Comparison of ENCODE assay signal across 1 cellular context in the genomic region with DNA sequence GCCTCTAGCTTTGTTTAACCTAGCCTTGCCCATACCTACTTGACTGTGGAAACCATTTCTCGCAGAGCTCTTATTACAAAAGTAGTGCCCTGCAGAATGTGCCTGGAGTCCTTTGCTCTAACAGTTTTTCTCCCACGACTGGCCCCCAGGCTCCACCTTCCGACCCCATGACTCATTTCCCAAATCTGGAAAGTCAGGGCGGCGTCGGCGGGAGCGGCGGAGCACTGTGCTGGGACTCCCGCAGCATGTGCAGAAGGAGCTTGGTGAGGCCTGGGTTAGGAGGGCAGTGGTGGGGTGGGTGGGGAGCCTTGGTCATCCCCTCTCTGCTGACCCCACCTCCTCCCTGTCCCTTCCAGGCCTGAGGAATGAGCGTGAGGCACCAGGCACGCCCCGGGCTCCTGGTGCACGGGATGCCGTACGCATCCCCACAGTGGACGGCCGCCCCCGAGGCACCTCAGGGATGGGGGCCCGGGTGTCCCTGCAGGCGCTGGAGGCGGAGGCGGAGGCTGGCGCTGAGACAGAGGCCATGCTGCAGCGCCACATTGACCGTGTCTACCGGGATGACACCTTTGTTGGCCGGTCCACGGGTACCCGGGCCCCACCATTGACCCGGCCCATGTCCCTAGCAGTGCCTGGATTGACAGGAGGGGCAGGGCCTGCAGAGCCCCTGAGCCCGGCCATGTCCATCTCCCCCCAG.
A peak's percentile ranks its signal among the peaks of the same experiment; 100 is the strongest.
TF ChIP-seq lines count a peak whose summit lies in the region.

No MANE protein-coding gene starts in this region.

TF ChIP-seq in K562, 482 proteins besides CTCF, POLR2A, EP300 and RAD21 (continued from another document):
- TF ChIP-seq, protein P1, sequence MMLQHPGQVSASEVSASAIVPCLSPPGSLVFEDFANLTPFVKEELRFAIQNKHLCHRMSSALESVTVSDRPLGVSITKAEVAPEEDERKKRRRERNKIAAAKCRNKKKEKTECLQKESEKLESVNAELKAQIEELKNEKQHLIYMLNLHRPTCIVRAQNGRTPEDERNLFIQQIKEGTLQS (IDR thresholded peaks at IDR 0.05), result peak; percentile 71
- TF ChIP-seq, protein P1 (CRISPR knock-in tag; conservative IDR thresholded peaks at IDR 0.05), result no peak
- TF ChIP-seq, protein P2, sequence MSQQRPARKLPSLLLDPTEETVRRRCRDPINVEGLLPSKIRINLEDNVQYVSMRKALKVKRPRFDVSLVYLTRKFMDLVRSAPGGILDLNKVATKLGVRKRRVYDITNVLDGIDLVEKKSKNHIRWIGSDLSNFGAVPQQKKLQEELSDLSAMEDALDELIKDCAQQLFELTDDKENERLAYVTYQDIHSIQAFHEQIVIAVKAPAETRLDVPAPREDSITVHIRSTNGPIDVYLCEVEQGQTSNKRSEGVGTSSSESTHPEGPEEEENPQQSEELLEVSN (IDR thresholded peaks at IDR 0.05; ENCODE audit: borderline replicate concordance in 1 of 2, extremely low read depth in 1 of 2, insufficient read depth in 1 of 2, insufficient read length in 1 of 2, low read depth in 1 of 2, low read length in 1 of 2, poor library complexity in 1 of 2, severe bottlenecking in 1 of 2), result peak in 1 of 2 experiments; percentile 65
- TF ChIP-seq MECOM (CRISPR knock-in tag; IDR thresholded peaks at IDR 0.05) (no peak), C11orf30 (IDR thresholded peaks at IDR 0.05; ENCODE audit: low read depth) (no peak), ETV1 (tag; conservative IDR thresholded peaks at IDR 0.05; ENCODE audit: low read depth) (no peak), ZNF696 (CRISPR knock-in tag; conservative IDR thresholded peaks at IDR 0.05) (no peak), SIRT6 (IDR thresholded peaks at IDR 0.05; ENCODE audit: low read depth, low read length) (no peak), ZNF644 (tag; IDR thresholded peaks at IDR 0.05; ENCODE audit: low read depth) (no peak), NR2F6 (CRISPR knock-in tag; IDR thresholded peaks at IDR 0.05) (no peak), NBN (IDR thresholded peaks at IDR 0.05; ENCODE audit: low read depth) (no peak), ZNF354B (CRISPR knock-in tag; IDR thresholded peaks at IDR 0.05) (no peak), BHLHE40 (IDR thresholded peaks at IDR 0.05; ENCODE audit: low read length) (no peak), PURB (CRISPR knock-in tag; IDR thresholded peaks at IDR 0.05; ENCODE audit: low read depth) (no peak), TBL1XR1 (IDR thresholded peaks at IDR 0.05; ENCODE audit: low read length in 2 of 2) (0 out of 4 replicates have a peak, but pooled peaks of 1 of the 2 experiments have one; percentile 19), CHD1 (IDR thresholded peaks at IDR 0.05; ENCODE audit: low read length) (no peak), NR2C2 (CRISPR knock-in tag; IDR thresholded peaks at IDR 0.05) (no peak), NR2C2 (tag; IDR thresholded peaks at IDR 0.05) (no peak), SNRNP70 (optimal IDR thresholded peaks at IDR 0.05; ENCODE audit: low read depth, low read length) (no peak), MEF2D (tag; conservative IDR thresholded peaks at IDR 0.05; ENCODE audit: low read depth) (no peak), TAF1 (IDR thresholded peaks at IDR 0.05; ENCODE audit: control insufficient read depth, extremely low read depth, insufficient read depth, low read length, severe bottlenecking) (no peak), ZNF76 (CRISPR knock-in tag; IDR thresholded peaks at IDR 0.05; ENCODE audit: borderline replicate concordance) (no peak)
- TF ChIP-seq, protein P3, sequence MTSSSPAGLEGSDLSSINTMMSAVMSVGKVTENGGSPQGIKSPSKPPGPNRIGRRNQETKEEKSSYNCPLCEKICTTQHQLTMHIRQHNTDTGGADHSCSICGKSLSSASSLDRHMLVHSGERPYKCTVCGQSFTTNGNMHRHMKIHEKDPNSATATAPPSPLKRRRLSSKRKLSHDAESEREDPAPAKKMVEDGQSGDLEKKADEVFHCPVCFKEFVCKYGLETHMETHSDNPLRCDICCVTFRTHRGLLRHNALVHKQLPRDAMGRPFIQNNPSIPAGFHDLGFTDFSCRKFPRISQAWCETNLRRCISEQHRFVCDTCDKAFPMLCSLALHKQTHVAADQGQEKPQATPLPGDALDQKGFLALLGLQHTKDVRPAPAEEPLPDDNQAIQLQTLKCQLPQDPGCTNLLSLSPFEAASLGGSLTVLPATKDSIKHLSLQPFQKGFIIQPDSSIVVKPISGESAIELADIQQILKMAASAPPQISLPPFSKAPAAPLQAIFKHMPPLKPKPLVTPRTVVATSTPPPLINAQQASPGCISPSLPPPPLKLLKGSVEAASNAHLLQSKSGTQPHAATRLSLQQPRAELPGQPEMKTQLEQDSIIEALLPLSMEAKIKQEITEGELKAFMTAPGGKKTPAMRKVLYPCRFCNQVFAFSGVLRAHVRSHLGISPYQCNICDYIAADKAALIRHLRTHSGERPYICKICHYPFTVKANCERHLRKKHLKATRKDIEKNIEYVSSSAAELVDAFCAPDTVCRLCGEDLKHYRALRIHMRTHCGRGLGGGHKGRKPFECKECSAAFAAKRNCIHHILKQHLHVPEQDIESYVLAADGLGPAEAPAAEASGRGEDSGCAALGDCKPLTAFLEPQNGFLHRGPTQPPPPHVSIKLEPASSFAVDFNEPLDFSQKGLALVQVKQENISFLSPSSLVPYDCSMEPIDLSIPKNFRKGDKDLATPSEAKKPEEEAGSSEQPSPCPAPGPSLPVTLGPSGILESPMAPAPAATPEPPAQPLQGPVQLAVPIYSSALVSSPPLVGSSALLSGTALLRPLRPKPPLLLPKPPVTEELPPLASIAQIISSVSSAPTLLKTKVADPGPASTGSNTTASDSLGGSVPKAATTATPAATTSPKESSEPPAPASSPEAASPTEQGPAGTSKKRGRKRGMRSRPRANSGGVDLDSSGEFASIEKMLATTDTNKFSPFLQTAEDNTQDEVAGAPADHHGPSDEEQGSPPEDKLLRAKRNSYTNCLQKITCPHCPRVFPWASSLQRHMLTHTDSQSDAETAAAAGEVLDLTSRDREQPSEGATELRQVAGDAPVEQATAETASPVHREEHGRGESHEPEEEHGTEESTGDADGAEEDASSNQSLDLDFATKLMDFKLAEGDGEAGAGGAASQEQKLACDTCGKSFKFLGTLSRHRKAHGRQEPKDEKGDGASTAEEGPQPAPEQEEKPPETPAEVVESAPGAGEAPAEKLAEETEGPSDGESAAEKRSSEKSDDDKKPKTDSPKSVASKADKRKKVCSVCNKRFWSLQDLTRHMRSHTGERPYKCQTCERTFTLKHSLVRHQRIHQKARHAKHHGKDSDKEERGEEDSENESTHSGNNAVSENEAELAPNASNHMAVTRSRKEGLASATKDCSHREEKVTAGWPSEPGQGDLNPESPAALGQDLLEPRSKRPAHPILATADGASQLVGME (CRISPR knock-in tag; IDR thresholded peaks at IDR 0.05), result no peak
- TF ChIP-seq, protein P4, sequence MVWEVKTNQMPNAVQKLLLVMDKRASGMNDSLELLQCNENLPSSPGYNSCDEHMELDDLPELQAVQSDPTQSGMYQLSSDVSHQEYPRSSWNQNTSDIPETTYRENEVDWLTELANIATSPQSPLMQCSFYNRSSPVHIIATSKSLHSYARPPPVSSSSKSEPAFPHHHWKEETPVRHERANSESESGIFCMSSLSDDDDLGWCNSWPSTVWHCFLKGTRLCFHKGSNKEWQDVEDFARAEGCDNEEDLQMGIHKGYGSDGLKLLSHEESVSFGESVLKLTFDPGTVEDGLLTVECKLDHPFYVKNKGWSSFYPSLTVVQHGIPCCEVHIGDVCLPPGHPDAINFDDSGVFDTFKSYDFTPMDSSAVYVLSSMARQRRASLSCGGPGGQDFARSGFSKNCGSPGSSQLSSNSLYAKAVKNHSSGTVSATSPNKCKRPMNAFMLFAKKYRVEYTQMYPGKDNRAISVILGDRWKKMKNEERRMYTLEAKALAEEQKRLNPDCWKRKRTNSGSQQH (CRISPR knock-in tag; IDR thresholded peaks at IDR 0.05), result no peak
- TF ChIP-seq, protein P5, sequence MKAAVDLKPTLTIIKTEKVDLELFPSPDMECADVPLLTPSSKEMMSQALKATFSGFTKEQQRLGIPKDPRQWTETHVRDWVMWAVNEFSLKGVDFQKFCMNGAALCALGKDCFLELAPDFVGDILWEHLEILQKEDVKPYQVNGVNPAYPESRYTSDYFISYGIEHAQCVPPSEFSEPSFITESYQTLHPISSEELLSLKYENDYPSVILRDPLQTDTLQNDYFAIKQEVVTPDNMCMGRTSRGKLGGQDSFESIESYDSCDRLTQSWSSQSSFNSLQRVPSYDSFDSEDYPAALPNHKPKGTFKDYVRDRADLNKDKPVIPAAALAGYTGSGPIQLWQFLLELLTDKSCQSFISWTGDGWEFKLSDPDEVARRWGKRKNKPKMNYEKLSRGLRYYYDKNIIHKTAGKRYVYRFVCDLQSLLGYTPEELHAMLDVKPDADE (conservative IDR thresholded peaks at IDR 0.05; ENCODE audit: control insufficient read depth, low read depth, low read length), result no peak
- TF ChIP-seq, protein P6, sequence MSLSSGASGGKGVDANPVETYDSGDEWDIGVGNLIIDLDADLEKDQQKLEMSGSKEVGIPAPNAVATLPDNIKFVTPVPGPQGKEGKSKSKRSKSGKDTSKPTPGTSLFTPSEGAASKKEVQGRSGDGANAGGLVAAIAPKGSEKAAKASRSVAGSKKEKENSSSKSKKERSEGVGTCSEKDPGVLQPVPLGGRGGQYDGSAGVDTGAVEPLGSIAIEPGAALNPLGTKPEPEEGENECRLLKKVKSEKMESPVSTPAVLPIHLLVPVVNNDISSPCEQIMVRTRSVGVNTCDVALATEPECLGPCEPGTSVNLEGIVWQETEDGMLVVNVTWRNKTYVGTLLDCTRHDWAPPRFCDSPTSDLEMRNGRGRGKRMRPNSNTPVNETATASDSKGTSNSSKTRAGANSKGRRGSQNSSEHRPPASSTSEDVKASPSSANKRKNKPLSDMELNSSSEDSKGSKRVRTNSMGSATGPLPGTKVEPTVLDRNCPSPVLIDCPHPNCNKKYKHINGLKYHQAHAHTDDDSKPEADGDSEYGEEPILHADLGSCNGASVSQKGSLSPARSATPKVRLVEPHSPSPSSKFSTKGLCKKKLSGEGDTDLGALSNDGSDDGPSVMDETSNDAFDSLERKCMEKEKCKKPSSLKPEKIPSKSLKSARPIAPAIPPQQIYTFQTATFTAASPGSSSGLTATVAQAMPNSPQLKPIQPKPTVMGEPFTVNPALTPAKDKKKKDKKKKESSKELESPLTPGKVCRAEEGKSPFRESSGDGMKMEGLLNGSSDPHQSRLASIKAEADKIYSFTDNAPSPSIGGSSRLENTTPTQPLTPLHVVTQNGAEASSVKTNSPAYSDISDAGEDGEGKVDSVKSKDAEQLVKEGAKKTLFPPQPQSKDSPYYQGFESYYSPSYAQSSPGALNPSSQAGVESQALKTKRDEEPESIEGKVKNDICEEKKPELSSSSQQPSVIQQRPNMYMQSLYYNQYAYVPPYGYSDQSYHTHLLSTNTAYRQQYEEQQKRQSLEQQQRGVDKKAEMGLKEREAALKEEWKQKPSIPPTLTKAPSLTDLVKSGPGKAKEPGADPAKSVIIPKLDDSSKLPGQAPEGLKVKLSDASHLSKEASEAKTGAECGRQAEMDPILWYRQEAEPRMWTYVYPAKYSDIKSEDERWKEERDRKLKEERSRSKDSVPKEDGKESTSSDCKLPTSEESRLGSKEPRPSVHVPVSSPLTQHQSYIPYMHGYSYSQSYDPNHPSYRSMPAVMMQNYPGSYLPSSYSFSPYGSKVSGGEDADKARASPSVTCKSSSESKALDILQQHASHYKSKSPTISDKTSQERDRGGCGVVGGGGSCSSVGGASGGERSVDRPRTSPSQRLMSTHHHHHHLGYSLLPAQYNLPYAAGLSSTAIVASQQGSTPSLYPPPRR (CRISPR knock-in tag; IDR thresholded peaks at IDR 0.05; ENCODE audit: borderline replicate concordance), result no peak
- TF ChIP-seq, protein P7, sequence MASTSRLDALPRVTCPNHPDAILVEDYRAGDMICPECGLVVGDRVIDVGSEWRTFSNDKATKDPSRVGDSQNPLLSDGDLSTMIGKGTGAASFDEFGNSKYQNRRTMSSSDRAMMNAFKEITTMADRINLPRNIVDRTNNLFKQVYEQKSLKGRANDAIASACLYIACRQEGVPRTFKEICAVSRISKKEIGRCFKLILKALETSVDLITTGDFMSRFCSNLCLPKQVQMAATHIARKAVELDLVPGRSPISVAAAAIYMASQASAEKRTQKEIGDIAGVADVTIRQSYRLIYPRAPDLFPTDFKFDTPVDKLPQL (IDR thresholded peaks at IDR 0.05; ENCODE audit: extremely low read depth, insufficient read length), result no peak
- TF ChIP-seq, protein P8, sequence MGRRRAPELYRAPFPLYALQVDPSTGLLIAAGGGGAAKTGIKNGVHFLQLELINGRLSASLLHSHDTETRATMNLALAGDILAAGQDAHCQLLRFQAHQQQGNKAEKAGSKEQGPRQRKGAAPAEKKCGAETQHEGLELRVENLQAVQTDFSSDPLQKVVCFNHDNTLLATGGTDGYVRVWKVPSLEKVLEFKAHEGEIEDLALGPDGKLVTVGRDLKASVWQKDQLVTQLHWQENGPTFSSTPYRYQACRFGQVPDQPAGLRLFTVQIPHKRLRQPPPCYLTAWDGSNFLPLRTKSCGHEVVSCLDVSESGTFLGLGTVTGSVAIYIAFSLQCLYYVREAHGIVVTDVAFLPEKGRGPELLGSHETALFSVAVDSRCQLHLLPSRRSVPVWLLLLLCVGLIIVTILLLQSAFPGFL (CRISPR knock-in tag; IDR thresholded peaks at IDR 0.05), result no peak
- TF ChIP-seq, protein P9, sequence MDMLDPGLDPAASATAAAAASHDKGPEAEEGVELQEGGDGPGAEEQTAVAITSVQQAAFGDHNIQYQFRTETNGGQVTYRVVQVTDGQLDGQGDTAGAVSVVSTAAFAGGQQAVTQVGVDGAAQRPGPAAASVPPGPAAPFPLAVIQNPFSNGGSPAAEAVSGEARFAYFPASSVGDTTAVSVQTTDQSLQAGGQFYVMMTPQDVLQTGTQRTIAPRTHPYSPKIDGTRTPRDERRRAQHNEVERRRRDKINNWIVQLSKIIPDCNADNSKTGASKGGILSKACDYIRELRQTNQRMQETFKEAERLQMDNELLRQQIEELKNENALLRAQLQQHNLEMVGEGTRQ (CRISPR knock-in tag; IDR thresholded peaks at IDR 0.05), result no peak
- TF ChIP-seq, protein P10, sequence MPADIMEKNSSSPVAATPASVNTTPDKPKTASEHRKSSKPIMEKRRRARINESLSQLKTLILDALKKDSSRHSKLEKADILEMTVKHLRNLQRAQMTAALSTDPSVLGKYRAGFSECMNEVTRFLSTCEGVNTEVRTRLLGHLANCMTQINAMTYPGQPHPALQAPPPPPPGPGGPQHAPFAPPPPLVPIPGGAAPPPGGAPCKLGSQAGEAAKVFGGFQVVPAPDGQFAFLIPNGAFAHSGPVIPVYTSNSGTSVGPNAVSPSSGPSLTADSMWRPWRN (IDR thresholded peaks at IDR 0.05; ENCODE audit: low read depth), result no peak
